In the genomic region with DNA sequence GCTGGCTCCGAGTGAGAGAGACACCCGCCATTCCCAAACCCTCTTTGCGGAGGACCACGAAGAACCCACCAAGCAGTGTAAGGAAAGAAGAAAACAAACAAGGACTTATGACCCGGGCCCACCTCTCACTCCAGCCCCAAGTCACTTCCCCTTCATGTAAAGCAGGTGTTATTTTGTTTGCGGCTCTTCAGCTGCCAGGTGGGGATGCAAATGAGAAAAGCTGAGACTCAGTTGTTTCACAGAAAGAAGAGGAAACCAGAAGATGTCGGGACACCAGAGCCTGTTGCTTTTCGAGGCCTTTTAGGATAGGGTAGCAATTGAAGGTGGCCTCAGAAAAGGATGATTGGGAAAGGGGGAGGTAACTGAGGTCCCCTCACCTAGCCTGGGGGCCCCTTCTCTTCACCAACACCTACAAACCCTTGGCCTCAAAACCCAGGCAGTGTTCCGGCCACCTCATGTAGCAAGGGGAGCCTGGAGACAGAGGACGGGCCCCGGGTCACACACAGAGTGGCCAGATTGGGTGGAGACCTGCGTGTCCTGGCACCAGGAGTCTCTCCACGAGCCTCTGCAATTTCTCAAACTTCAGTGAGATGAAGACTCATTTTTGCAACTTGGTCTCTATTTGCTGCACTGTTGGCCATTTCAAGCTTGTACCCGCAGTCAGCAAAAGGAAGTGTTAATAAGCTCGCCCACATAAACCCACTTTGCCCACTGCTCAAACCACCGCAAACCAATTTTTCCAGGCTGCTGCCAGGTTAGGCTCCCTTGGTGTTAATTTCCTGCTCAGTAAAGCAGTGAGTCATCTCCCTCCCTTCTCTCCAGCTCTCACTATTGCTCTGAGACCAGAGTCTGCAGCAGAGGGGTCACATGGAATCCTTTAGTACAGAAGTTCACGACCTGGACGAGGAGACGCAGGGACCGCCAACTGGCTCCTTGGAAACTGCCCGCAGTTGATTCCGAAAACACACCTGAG, we compare ENCODE assay signal across 8 cellular contexts. TPM values are rescaled to one million over a fixed set of nuclear protein-coding genes. Genes with fewer than 3 reads are reported as not detected.
DNase-seq lines count a peak whose midpoint lies in the region; ATAC-seq and TF ChIP-seq lines count a peak whose summit lies in the region.

No MANE protein-coding gene starts in this region.

- H3K36me3 Mint-ChIP-seq in IgD-negative memory B cell = peaks cover 10% of the 10 kb centered on the region

- no peaks in the 10 kb centered on the region for H4K20me1 ChIP-seq in osteoblast (ENCODE audit: insufficient read depth, low read length)

- no peaks in the 10 kb centered on the region for H3K79me2 ChIP-seq in osteoblast (ENCODE audit: insufficient read depth, low read length)

- peak overlapping the region; percentile 87 to 94 (median 91) for H3K27ac Mint-ChIP-seq in IgD-negative memory B cell

- H3K4me1 Mint-ChIP-seq in IgD-negative memory B cell = peaks cover 32 to 56% (median 44%) of the 10 kb centered on the region in 3 donors

- H3K4me2 ChIP-seq in osteoblast (ENCODE audit: insufficient read depth, low read length) = no peak overlapping the region

- peak overlapping the region; percentile 77 to 93 (median 84) for H3K4me3 Mint-ChIP-seq in IgD-negative memory B cell

- ATAC-seq in GM18511 (IDR thresholded peaks at IDR 0.05; ENCODE audit: unreplicated experiment) (peak; percentile 69), GM21360 (IDR thresholded peaks at IDR 0.05; ENCODE audit: unreplicated experiment) (peak; percentile 39)

- no peaks in the 10 kb centered on the region for H3K36me3 ChIP-seq in osteoblast (ENCODE audit: insufficient read depth, low read length)

- peaks cover 6 to 13% (median 8%) of the 10 kb centered on the region in 3 donors for H3K9me3 Mint-ChIP-seq in IgD-negative memory B cell

- H3K4me3 ChIP-seq in osteoblast (ENCODE audit: insufficient read depth, low read length) = no peak overlapping the region

- no peak overlapping the region for H3K27ac ChIP-seq in osteoblast (ENCODE audit: low read depth, low read length)

- DNase-seq in mucosa of gallbladder (ENCODE audit: low spot score) (peak; percentile 41), osteoblast (ENCODE audit: insufficient read length, low spot score, missing footprints) (no peak), NCI-H2081 treated with DMSO at 0.1 percent for 48 hours (lab: John Stamatoyannopoulos, UW) (no peak), DMS114 treated with DMSO at 0.1 percent for 48 hours (lab: John Stamatoyannopoulos, UW; ENCODE audit: unreplicated experiment) (no peak), ureter (ENCODE audit: low spot score) (no peak)

- no peak overlapping the region for H2AFZ ChIP-seq in osteoblast (ENCODE audit: low read length)

- TF ChIP-seq CTCF in osteoblast (IDR thresholded peaks at IDR 0.05; ENCODE audit: extremely low read depth, low read depth, low read length) = no peak

- peaks cover 11% of the 10 kb centered on the region for H3K27me3 ChIP-seq in osteoblast (ENCODE audit: insufficient read depth, low read length)

- peaks cover 10% of the 10 kb centered on the region for H3K27me3 Mint-ChIP-seq in IgD-negative memory B cell

- no peaks in the 10 kb centered on the region for H3K9me3 ChIP-seq in osteoblast (ENCODE audit: low read depth, low read length)

- H3K4me1 ChIP-seq in osteoblast (ENCODE audit: insufficient read depth, low read length) = no peaks in the 10 kb centered on the region

RNA-seq across cellular contexts. Expression of a gene that starts 45.5 kb away (rescaled TPM):
- polyA plus RNA-seq in IgD-negative memory B cell = 0.11 TPM
- 8.4 TPM for total RNA-seq in mucosa of gallbladder
- not detected in 2 replicates for total RNA-seq in osteoblast
- total RNA-seq in ureter = 1.5 TPM
